ENCODE assay signal across 13 cellular contexts in genomic region chr11:35170503-35170902, GRCh38. TPM values are rescaled to one million over a fixed set of nuclear protein-coding genes. Genes with fewer than 3 reads are reported as not detected.
DNase-seq lines count a peak whose midpoint lies in the region; ATAC-seq, FAIRE-seq and TF ChIP-seq lines count a peak whose summit lies in the region.
"Had no signal": no experiment of that assay in that cellular context is flagged by ENCODE, and none has a peak within 500 bp of the region (broad histone marks: within the 10 kb centered on the region; RNA-seq: fewer than 3 reads in every experiment).

No MANE protein-coding gene starts in this region.

- H3K4me3 ChIP-seq in AG10803 (ENCODE audit: low read length) (no peak overlapping the region), HCT116 (replicated peaks in 1 of 2; ENCODE audit: low read depth in 1 of 2, low read length in 2 of 2) (no peak overlapping the region), mammary epithelial cell (replicated peaks in 1 of 3; ENCODE audit: insufficient read depth in 1 of 3, low read depth in 2 of 3, low read length in 3 of 3) (no peak overlapping the region), parathyroid adenoma (ENCODE audit: low read depth, low read length) (no peak overlapping the region)
- H3K4me3 ChIP-seq: GM12878, smooth muscle cell had no signal

- TF ChIP-seq CTCF in AG10803 (conservative IDR thresholded peaks at IDR 0.05; ENCODE audit: low read length) (no peak), HCT116 (IDR thresholded peaks at IDR 0.05 in 2 of 3, conservative IDR thresholded peaks at IDR 0.05 in 1 of 3; ENCODE audit: borderline replicate concordance in 1 of 3, insufficient read depth in 1 of 3, low read depth in 2 of 3, low read length in 2 of 3) (no peak), mammary epithelial cell (conservative IDR thresholded peaks at IDR 0.05 in 1 of 2, IDR thresholded peaks at IDR 0.05 in 1 of 2; ENCODE audit: extremely low read depth in 1 of 2, insufficient read depth in 1 of 2, low read depth in 1 of 2, low read length in 2 of 2) (no peak), parathyroid adenoma (IDR thresholded peaks at IDR 0.05) (no peak)

- CTCF ChIA-PET in HCT116 (lab: Charles Lee), result no interaction called here
- CTCF ChIA-PET in mammary epithelial cell (lab: Charles Lee; ENCODE audit: low non-redundant PET), result no interaction called here

- H3K9me3 ChIP-seq in HCT116 (ENCODE audit: control insufficient read depth in 1 of 2, insufficient read depth in 1 of 2, low read depth in 1 of 2, low read length in 2 of 2) (no peaks in the 10 kb centered on the region), mammary epithelial cell (replicated peaks; ENCODE audit: insufficient read depth, low read length) (no peaks in the 10 kb centered on the region), parathyroid adenoma (ENCODE audit: control insufficient read depth, low read length) (no peaks in the 10 kb centered on the region)

- RAD21 ChIA-PET in HCT116 (lab: Charles Lee; ENCODE audit: low non-redundant PET in 1 of 2, low total read pairs in 2 of 2, uncharacterized antibody in 2 of 2, unreplicated experiment in 2 of 2), result no interaction called here

- WGBS in mammary epithelial cell (ENCODE audit: low coverage, missing lambda C conversion rate), result 63% methylated on average over 3 of the region's 3 CpGs

- H3K27me3 ChIP-seq in HCT116 (ENCODE audit: insufficient read depth, low read length), result no peaks in the 10 kb centered on the region
- no peaks in the 10 kb centered on the region for H3K27me3 ChIP-seq in mammary epithelial cell (ENCODE audit: insufficient read depth, low read length)
- H3K27me3 ChIP-seq in parathyroid adenoma (ENCODE audit: control insufficient read depth, insufficient read depth, low read length), result no peaks in the 10 kb centered on the region

- H4K20me1 ChIP-seq in HCT116 (ENCODE audit: insufficient read depth) (no peaks in the 10 kb centered on the region), mammary epithelial cell (ENCODE audit: insufficient read depth, low read length) (peaks cover 8% of the 10 kb centered on the region)

- intact Hi-C loops in HCT116 (cut with micrococcal nuclease) (no loop called here), mammary epithelial cell (cut with micrococcal nuclease) (no loop called here)

- H3K4me1 ChIP-seq in HCT116 (ENCODE audit: control insufficient read depth in 1 of 2, insufficient read depth in 2 of 2, low read length in 2 of 2) (peaks cover 94 to 98% of the 10 kb centered on the region in 2 experiments), mammary epithelial cell (ENCODE audit: insufficient read depth, low read length) (peaks cover 68% of the 10 kb centered on the region), parathyroid adenoma (peaks cover 18% of the 10 kb centered on the region)

- no peak for TF ChIP-seq RAD21 in HCT116 (IDR thresholded peaks at IDR 0.05; ENCODE audit: low read depth)

- POLR2A ChIA-PET in HCT116 (lab: Charles Lee), result no interaction called here

- H3K27ac ChIP-seq in HCT116 (ENCODE audit: low read depth, low read length), result peak overlapping the region; percentile 11; the same call in 1 of the 2 replicates
- peak overlapping the region; percentile 1 for H3K27ac ChIP-seq in mammary epithelial cell (ENCODE audit: insufficient read depth, low read depth, low read length)
- peak overlapping the region; percentile 39 for H3K27ac ChIP-seq in parathyroid adenoma

- no peak overlapping the region for H3K4me2 ChIP-seq in HCT116 (ENCODE audit: low read length)
- H3K4me2 ChIP-seq in mammary epithelial cell (ENCODE audit: insufficient read depth, low read depth, low read length), result no peak overlapping the region
- H3K4me2 ChIP-seq in parathyroid adenoma (ENCODE audit: low read length), result no peak overlapping the region
- H3K4me2 ChIP-seq: smooth muscle cell had no signal

- ATAC-seq in HCT116 (no peak), GM21825 (IDR thresholded peaks at IDR 0.05; ENCODE audit: unreplicated experiment) (no peak), HG03095 (IDR thresholded peaks at IDR 0.05; ENCODE audit: unreplicated experiment) (no peak)
- ATAC-seq: GM12878 had no signal

- H3K36me3 ChIP-seq in HCT116 (ENCODE audit: control insufficient read depth in 1 of 2, insufficient read depth in 2 of 2, low read length in 2 of 2) (peaks cover 0 to 9% of the 10 kb centered on the region in 2 experiments; a peak in 1 of 4 replicates), mammary epithelial cell (ENCODE audit: insufficient read depth, low read length) (peaks cover 35% of the 10 kb centered on the region), parathyroid adenoma (ENCODE audit: control insufficient read depth, insufficient read depth, low read length) (no peaks in the 10 kb centered on the region)

- H3K79me2 ChIP-seq in HCT116 (ENCODE audit: insufficient read depth, low read length) (peaks cover 100% of the 10 kb centered on the region), mammary epithelial cell (ENCODE audit: insufficient read depth, low read length) (peaks cover 99% of the 10 kb centered on the region), parathyroid adenoma (no peaks in the 10 kb centered on the region)

- dilution Hi-C loops in mammary epithelial cell (cut with HindIII; ENCODE audit: low sequenced_read_pairs), result loop anchor here (5.0 kb wide), 1 partner anchor 62 kb away; no protein-coding TSS in a partner anchor

- DNase-seq in AG10803 (ENCODE audit: low read depth), result peak; percentile 74
- DNase-seq in HCT116 (ENCODE audit: low read depth, low spot score), result no peak
- DNase-seq in mammary epithelial cell, result no peak
- DNase-seq in stimulated activated CD4-positive, alpha-beta T cell treated with anti-CD3 and anti-CD28 coated beads, Interleukin-4, amount 100 ng/mL, for 1 hour, result no peak
- no peak for DNase-seq in frontal cortex (ENCODE audit: low spot score in 2 of 2)
- DNase-seq: caudate nucleus, glutamatergic neuron, NCI-H526 had no signal

- no peaks in the 10 kb centered on the region for H3K9me2 ChIP-seq in HCT116 (ENCODE audit: insufficient read depth)

- BruUV-seq in HCT116 (replicated peaks; lab: Mats Ljungman, UMichigan) (no TSS peak), mammary epithelial cell (replicated peaks; lab: Mats Ljungman, UMichigan) (no TSS peak)

- TF ChIP-seq POLR2A in HCT116 (IDR thresholded peaks at IDR 0.05; ENCODE audit: borderline replicate concordance, extremely low read depth, insufficient read depth, insufficient read length), result no peak

- in situ Hi-C loops in mammary epithelial cell (cut with MboI; ENCODE audit: low sequenced_read_pairs in 2 of 2), result no loop called here

- H3K9ac ChIP-seq in HCT116 (ENCODE audit: low read length) (no peak overlapping the region), mammary epithelial cell (ENCODE audit: insufficient read depth, low read length) (no peak overlapping the region), parathyroid adenoma (no peak overlapping the region)

- H2AFZ ChIP-seq in HCT116 (ENCODE audit: low read depth, low read length, poor library complexity, severe bottlenecking) (no peak overlapping the region), mammary epithelial cell (ENCODE audit: low read depth, low read length) (no peak overlapping the region), parathyroid adenoma (no peak overlapping the region)

- FAIRE-seq in frontal cortex (lab: Jason Lieb, UNC), result no peak
- FAIRE-seq: GM12878 had no signal

TF ChIP-seq in HCT116, 20 proteins besides CTCF, POLR2A, EP300 and RAD21 (continues in another document):
- no peak for TF ChIP-seq SIN3A (IDR thresholded peaks at IDR 0.05; ENCODE audit: low read depth)
- no peak for TF ChIP-seq CBX3 (IDR thresholded peaks at IDR 0.05; ENCODE audit: low read depth)
- TF ChIP-seq MAX (IDR thresholded peaks at IDR 0.05), result no peak
- no peak for TF ChIP-seq ZBTB33 (IDR thresholded peaks at IDR 0.05; ENCODE audit: extremely low read depth, insufficient replicate concordance, low read length)

RNA-seq across cellular contexts. Expression of gene CD44, which starts 31.5 kb away (rescaled TPM):
- total RNA-seq in HCT116 (2021; ENCODE audit: unreplicated experiment) (742 TPM), mammary epithelial cell (1,000 to 10,000 TPM; 1,362 to 2,544 TPM), frontal cortex (4.1 TPM)
- 668 and 736 TPM in 2 replicates for polyA plus RNA-seq in HCT116 (2012)
- 2,091 TPM for polyA plus RNA-seq in mammary epithelial cell
- polyA minus RNA-seq in mammary epithelial cell, result 2,638 TPM

Comparison
In these comparisons a context has a peak if more than half of its experiments do, and no peak if none do; other contexts are left out.
1. RNA of gene CD44, which starts 31.5 kb away (total RNA-seq): 1,362 to 2,544 TPM in mammary epithelial cell and 742 TPM in HCT116 (single experiment); 4.1 TPM in frontal cortex (single experiment); every median in the first group is over 100 times any median in the second.
2. Peak in every context shown above with its lines, with median percentiles within 50 percentile points of each other: H3K27ac ChIP-seq.